16 cellular contexts compared by ENCODE assay signal in the genomic region with DNA sequence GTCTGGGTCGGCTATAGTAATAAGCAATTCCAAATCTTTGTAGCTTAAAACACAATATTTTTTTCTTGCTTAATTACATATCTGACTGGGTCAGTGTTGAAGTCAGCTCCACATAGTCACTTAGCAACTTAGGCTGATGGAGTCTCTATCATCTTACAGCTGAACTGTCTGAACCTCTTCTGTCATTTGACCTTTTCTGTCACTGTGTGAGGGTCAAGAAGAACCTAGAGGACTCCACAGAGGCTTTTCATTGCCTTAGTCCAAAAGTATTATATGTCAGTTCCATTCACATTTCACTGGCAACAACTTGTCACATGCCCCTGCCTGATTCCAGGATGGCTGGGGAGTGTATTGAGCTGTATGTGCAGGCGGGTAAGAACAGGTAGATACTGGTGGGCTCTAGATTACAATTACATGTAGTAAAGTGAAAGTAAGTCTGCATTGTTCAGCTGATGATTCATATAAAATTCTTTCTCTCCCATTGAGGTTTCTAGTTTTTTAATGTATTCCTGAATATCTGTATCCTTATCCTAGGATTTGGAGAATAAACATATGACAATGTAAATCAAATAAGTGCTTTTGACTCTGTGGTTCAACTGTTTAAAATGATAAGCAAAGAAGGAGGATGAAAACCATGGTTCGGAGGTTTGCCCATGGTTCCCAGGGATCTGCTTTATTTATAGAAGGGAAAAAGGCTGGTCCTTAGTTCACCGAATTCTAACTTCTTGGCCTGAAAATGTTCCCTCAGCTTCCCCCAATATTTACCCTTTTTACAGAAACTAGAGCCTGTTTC. TPM values are rescaled to one million over a fixed set of nuclear protein-coding genes. Genes with fewer than 3 reads are reported as not detected.
"Had no signal": no experiment of that assay in that cellular context is flagged by ENCODE, and none has a peak within 500 bp of the region (broad histone marks: within the 10 kb centered on the region; RNA-seq: fewer than 3 reads in every experiment).

No MANE protein-coding gene starts in this region.

- H3K36me3 ChIP-seq: breast epithelium, lower lobe of right lung, tibial artery, vagina had no signal

- H3K36me3 Mint-ChIP-seq: naive B cell had no signal

- H3K4me1 ChIP-seq: breast epithelium, lower lobe of right lung, tibial artery, vagina had no signal

- DNase-seq: activated CD4-positive, alpha-beta T cell treated with anti-CD3 and anti-CD28 coated beads, Interleukin-2, amount 10 ng/mL, durations not matched to agents 7 days and 5 days; activated CD4-positive, CD25-positive, alpha-beta regulatory T cell; activated naive CD4-positive, alpha-beta T cell treated with anti-CD3 and anti-CD28 coated beads, Interleukin-2, amount 50 U/mL, for 16 hours; effector CD8-positive, alpha-beta T cell; hypothalamus; lower lobe of right lung; naive B cell; posterior cingulate gyrus; right cardiac atrium; tibial artery had no signal

- H3K27me3 ChIP-seq: tibial artery, vagina had no signal

- H3K4me3 ChIP-seq: breast epithelium, lower lobe of right lung, smooth muscle cell, tibial artery, vagina had no signal

- H3K4me2 ChIP-seq: smooth muscle cell had no signal

- ATAC-seq: lower lobe of right lung, right cardiac atrium had no signal

- H3K27ac Mint-ChIP-seq: activated CD4-positive, alpha-beta T cell treated with anti-CD3 and anti-CD28 coated beads, Interleukin-2, amount 10 ng/mL, durations not matched to agents 7 days and 5 days; naive B cell had no signal

- H3K9me3 ChIP-seq: breast epithelium, lower lobe of right lung, tibial artery, vagina had no signal

- H3K27ac ChIP-seq: breast epithelium, lower lobe of right lung, tibial artery, vagina had no signal

- H3K4me3 Mint-ChIP-seq: activated CD4-positive, alpha-beta T cell treated with anti-CD3 and anti-CD28 coated beads, Interleukin-2, amount 10 ng/mL, durations not matched to agents 7 days and 5 days; naive B cell had no signal

- H3K9me3 Mint-ChIP-seq: activated CD4-positive, alpha-beta T cell treated with anti-CD3 and anti-CD28 coated beads, Interleukin-2, amount 10 ng/mL, durations not matched to agents 7 days and 5 days had no signal

RNA-seq across cellular contexts. Expression of a gene that starts 5.8 kb away (rescaled TPM):
- total RNA-seq: activated CD4-positive, alpha-beta T cell treated with anti-CD3 and anti-CD28 coated beads, Interleukin-2, amount 10 ng/mL, durations not matched to agents 7 days and 5 days; activated CD8-positive, alpha-beta memory T cell treated with anti-CD3 and anti-CD28 coated beads for 36 hours; fibroblast of lung; lower lobe of right lung; smooth muscle cell; T-helper 2 cell treated with Interferon-gamma antibody and Interleukin-4, amounts not matched to agents 100 ng/mL and 5 ng/mL, for 36 hours; vagina had no signal
- polyA plus RNA-seq: fibroblast of lung, smooth muscle cell had no signal
